In genomic region chr1:16117936-16118335, GRCh38 we compare ENCODE assay signal across 21 cellular contexts. TPM values are rescaled to one million over a fixed set of nuclear protein-coding genes. Genes with fewer than 3 reads are reported as not detected.
A peak's percentile ranks its signal among the peaks of the same experiment; 100 is the strongest.
DNase-seq lines count a peak whose midpoint lies in the region; ATAC-seq and TF ChIP-seq lines count a peak whose summit lies in the region.
"Had no signal": no experiment of that assay in that cellular context is flagged by ENCODE, and none has a peak within 500 bp of the region (broad histone marks: within the 10 kb centered on the region; RNA-seq: fewer than 3 reads in every experiment).

No MANE protein-coding gene starts in this region.

- H3K4me3 ChIP-seq in mesenchymal stem cell (ENCODE audit: insufficient read depth in 1 of 2, low read depth in 1 of 2, low read length in 2 of 2) (no peak overlapping the region), neural progenitor cell (no peak overlapping the region), upper lobe of right lung (no peak overlapping the region)
- H3K4me3 ChIP-seq in CD8-positive, alpha-beta memory T cell (ENCODE audit: low read length), result no peak overlapping the region

- H3K27ac Mint-ChIP-seq in neural progenitor cell, result peak overlapping the region; percentile 50
- peak overlapping the region; percentile 47 for H3K27ac Mint-ChIP-seq in type B pancreatic cell
- peak overlapping the region in 1 of 8 donors; percentile 36 for H3K27ac Mint-ChIP-seq in CD8-positive, alpha-beta memory T cell

- H3K27me3 Mint-ChIP-seq in neural progenitor cell (ENCODE audit: insufficient read depth, low read depth) (peaks cover 21% of the 10 kb centered on the region), type B pancreatic cell (peaks cover 4% of the 10 kb centered on the region)
- H3K27me3 Mint-ChIP-seq in CD8-positive, alpha-beta memory T cell, result peaks cover 5% of the 10 kb centered on the region in 2 donors

- CTCF ChIA-PET in CD8-positive, alpha-beta memory T cell (lab: Charles Lee), result interaction anchor here (1.3 kb wide), 1 partner anchor 44 kb away, joined by 6 read pairs; the partner anchor contains the start of gene FAM131C

- H2BK12ac ChIP-seq in mesenchymal stem cell (ENCODE audit: low read length in 2 of 2), result peak overlapping the region in 1 of 2 experiments; percentile 16

- no peak overlapping the region for H2BK15ac ChIP-seq in mesenchymal stem cell (ENCODE audit: low read depth, poor library complexity, severe bottlenecking)

- no peaks in the 10 kb centered on the region for H3K79me2 ChIP-seq in neural progenitor cell (ENCODE audit: low read depth)

- H3K4me2 ChIP-seq in mesenchymal stem cell (ENCODE audit: low read length, poor library complexity, severe bottlenecking), result no peak overlapping the region
- H3K4me2 ChIP-seq in neural progenitor cell, result peak overlapping the region; percentile 87

- no peak overlapping the region for H3K4ac ChIP-seq in mesenchymal stem cell (ENCODE audit: low read depth in 1 of 2, low read length in 2 of 2)

- H2BK5ac ChIP-seq in mesenchymal stem cell (ENCODE audit: low read depth, low read length, poor library complexity, severe bottlenecking), result no peak overlapping the region

- H3K36me3 Mint-ChIP-seq in neural progenitor cell (no peaks in the 10 kb centered on the region), type B pancreatic cell (peaks cover under 1% of the 10 kb centered on the region)
- H3K36me3 Mint-ChIP-seq in CD8-positive, alpha-beta memory T cell, result no peaks in the 10 kb centered on the region

- H2BK120ac ChIP-seq in mesenchymal stem cell (ENCODE audit: low read depth, low read length), result no peak overlapping the region

- H3K4me1 ChIP-seq in mesenchymal stem cell (ENCODE audit: control insufficient read depth, insufficient read depth, low read depth, low read length), result peaks cover 58% of the 10 kb centered on the region
- H3K4me1 ChIP-seq in neural progenitor cell, result peaks cover 63% of the 10 kb centered on the region
- H3K4me1 ChIP-seq in upper lobe of right lung, result peaks cover 7% of the 10 kb centered on the region
- H3K4me1 ChIP-seq in CD8-positive, alpha-beta memory T cell (ENCODE audit: insufficient read depth, low read length), result peaks cover 13% of the 10 kb centered on the region
- H3K4me1 ChIP-seq: BE2C had no signal

- no peaks in the 10 kb centered on the region for H4K20me1 ChIP-seq in neural progenitor cell (ENCODE audit: low read depth)

- no peak overlapping the region for H2AFZ ChIP-seq in mesenchymal stem cell (ENCODE audit: low read depth, low read length)
- no peak overlapping the region for H2AFZ ChIP-seq in neural progenitor cell (replicated peaks)

- H3K79me1 ChIP-seq in mesenchymal stem cell (replicated peaks; ENCODE audit: low read length, poor library complexity, severe bottlenecking), result no peaks in the 10 kb centered on the region

- H3K9me3 Mint-ChIP-seq in neural progenitor cell (no peaks in the 10 kb centered on the region), type B pancreatic cell (no peaks in the 10 kb centered on the region)
- no peaks in the 10 kb centered on the region for H3K9me3 Mint-ChIP-seq in CD8-positive, alpha-beta memory T cell

- H3K4me1 Mint-ChIP-seq in neural progenitor cell, result peaks cover 74% of the 10 kb centered on the region
- peaks cover 38% of the 10 kb centered on the region for H3K4me1 Mint-ChIP-seq in type B pancreatic cell (ENCODE audit: unreplicated experiment)
- H3K4me1 Mint-ChIP-seq in CD8-positive, alpha-beta memory T cell, result peaks cover 10 to 19% (median 12%) of the 10 kb centered on the region in 3 donors

- peaks cover 0 to 64% of the 10 kb centered on the region in 2 experiments for H3K27me3 ChIP-seq in mesenchymal stem cell (ENCODE audit: control insufficient read depth in 1 of 2, insufficient read depth in 1 of 2, low read length in 2 of 2)
- no peaks in the 10 kb centered on the region for H3K27me3 ChIP-seq in neural progenitor cell
- H3K27me3 ChIP-seq in upper lobe of right lung, result no peaks in the 10 kb centered on the region
- H3K27me3 ChIP-seq in CD8-positive, alpha-beta memory T cell (ENCODE audit: insufficient read depth, low read length, poor library complexity, severe bottlenecking), result no peaks in the 10 kb centered on the region
- H3K27me3 ChIP-seq: BE2C had no signal

- no peaks in the 10 kb centered on the region for H3K9me3 ChIP-seq in mesenchymal stem cell (ENCODE audit: control insufficient read depth, low read length)
- no peaks in the 10 kb centered on the region for H3K9me3 ChIP-seq in neural progenitor cell (ENCODE audit: low read depth)
- no peaks in the 10 kb centered on the region for H3K9me3 ChIP-seq in upper lobe of right lung
- H3K9me3 ChIP-seq in CD8-positive, alpha-beta memory T cell (ENCODE audit: low read length), result no peaks in the 10 kb centered on the region
- H3K9me3 ChIP-seq: BE2C had no signal

- H3K18ac ChIP-seq in mesenchymal stem cell (ENCODE audit: low read depth in 1 of 2, low read length in 2 of 2), result no peak overlapping the region

- 95% methylated on average over 7 of the region's 8 CpGs for WGBS in mesenchymal stem cell

- H4K91ac ChIP-seq in mesenchymal stem cell (ENCODE audit: low read length), result no peak overlapping the region

- H3K14ac ChIP-seq in mesenchymal stem cell (ENCODE audit: low read length in 2 of 2), result no peak overlapping the region

- H3K27ac ChIP-seq in mesenchymal stem cell (ENCODE audit: low read length, poor library complexity, severe bottlenecking), result no peak overlapping the region
- H3K27ac ChIP-seq in neural progenitor cell, result no peak overlapping the region
- H3K27ac ChIP-seq in upper lobe of right lung, result no peak overlapping the region
- H3K27ac ChIP-seq in CD8-positive, alpha-beta memory T cell (ENCODE audit: low read depth, low read length), result no peak overlapping the region
- H3K27ac ChIP-seq: RWPE1 had no signal

- TF ChIP-seq CTCF in neural progenitor cell (IDR thresholded peaks at IDR 0.05) (no peak), type B pancreatic cell (conservative IDR thresholded peaks at IDR 0.05) (no peak), upper lobe of right lung (IDR thresholded peaks at IDR 0.05) (no peak)

- no peak for ATAC-seq in upper lobe of right lung
- ATAC-seq: Panc1 had no signal

- H3K9ac ChIP-seq in mesenchymal stem cell (ENCODE audit: low read length) (no peak overlapping the region), neural progenitor cell (no peak overlapping the region)

- H3K4me3 Mint-ChIP-seq in neural progenitor cell (peak overlapping the region; percentile 53), type B pancreatic cell (no peak overlapping the region)
- H3K4me3 Mint-ChIP-seq in CD8-positive, alpha-beta memory T cell, result no peak overlapping the region

- H3K36me3 ChIP-seq in mesenchymal stem cell (ENCODE audit: control insufficient read depth in 1 of 2, insufficient read depth in 2 of 2, low read depth in 1 of 2, low read length in 2 of 2) (peaks cover 0 to 12% of the 10 kb centered on the region in 2 experiments), neural progenitor cell (no peaks in the 10 kb centered on the region), upper lobe of right lung (no peaks in the 10 kb centered on the region)
- no peaks in the 10 kb centered on the region for H3K36me3 ChIP-seq in CD8-positive, alpha-beta memory T cell (ENCODE audit: insufficient read depth, low read length)
- H3K36me3 ChIP-seq: BE2C had no signal

- intact Hi-C loops in upper lobe of right lung (cut with DNase I), result no loop called here

- DNase-seq in astrocyte of the hippocampus (ENCODE audit: low read depth, low spot score), result peak; percentile 3
- DNase-seq in mesenchymal stem cell, result no peak
- no peak for DNase-seq in neural progenitor cell (ENCODE audit: low spot score)
- no peak for DNase-seq in type B pancreatic cell (ENCODE audit: extremely low spot score, unreplicated experiment)
- no peak for DNase-seq in HK-2 (ENCODE audit: unreplicated experiment)
- no peak for DNase-seq in upper lobe of right lung
- DNase-seq in CD8-positive, alpha-beta memory T cell, result no peak
- DNase-seq: BE2C, DMS153, DND-41, Karpas-422, NCI-H1092 treated with DMSO at 0.1 percent for 48 hours, NCI-H146, NCI-H2029, NCI-H446, NCI-H524 treated with DMSO at 0.1 percent for 48 hours, NCI-H774, SHP77 had no signal

- peak overlapping the region; percentile 23 for H2AK5ac ChIP-seq in mesenchymal stem cell (ENCODE audit: low read length, severe bottlenecking)

- H3K23ac ChIP-seq in mesenchymal stem cell (ENCODE audit: low read length in 2 of 2), result no peak overlapping the region

- H3F3A ChIP-seq in neural progenitor cell (ENCODE audit: low read depth), result peaks cover 41% of the 10 kb centered on the region

- POLR2A ChIA-PET in CD8-positive, alpha-beta memory T cell (lab: Charles Lee), result no interaction called here

- H4K8ac ChIP-seq in mesenchymal stem cell (ENCODE audit: low read length), result no peak overlapping the region

RNA-seq across cellular contexts. Expression of gene EPHA2, which starts 37.9 kb away (rescaled TPM):
- 31.9 TPM for polyA plus RNA-seq in mesenchymal stem cell (2013, experiment 1 of 2)
- polyA plus RNA-seq in mesenchymal stem cell (2013, experiment 2 of 2), result 31.0 TPM
- 14.9 and 40.9 TPM in 2 replicates for total RNA-seq in neural progenitor cell (ENCODE audit: low replicate concordance)
- total RNA-seq in type B pancreatic cell (ENCODE audit: low replicate concordance), result 40.3 and 77.9 TPM in 2 replicates
- 44.8 TPM for total RNA-seq in upper lobe of right lung
- total RNA-seq in CD8-positive, alpha-beta memory T cell, result not detected
- polyA plus RNA-seq in CD8-positive, alpha-beta memory T cell, result not detected

RNA-seq across cellular contexts. Expression of gene FAM131C, which starts 44.5 kb away (rescaled TPM):
- polyA plus RNA-seq in mesenchymal stem cell (2013, experiment 1 of 2), result 0.37 TPM
- 0.44 TPM for polyA plus RNA-seq in mesenchymal stem cell (2013, experiment 2 of 2)
- total RNA-seq in neural progenitor cell (ENCODE audit: low replicate concordance) (0.13 and 2.6 TPM in 2 replicates), type B pancreatic cell (ENCODE audit: low replicate concordance) (1.4 and 3.1 TPM in 2 replicates), upper lobe of right lung (not detected)
- under 1 TPM; 0.62 to 0.66 TPM for total RNA-seq in CD8-positive, alpha-beta memory T cell
- polyA plus RNA-seq in CD8-positive, alpha-beta memory T cell, result not detected
- total RNA-seq: HepG2 had no signal

Comparison
In these comparisons a context has a peak if more than half of its experiments do, and no peak if none do; other contexts are left out.
1. RNA of gene EPHA2, which starts 37.9 kb away (total RNA-seq): 44.8 TPM in upper lobe of right lung (single experiment), 40.3 to 77.9 TPM in type B pancreatic cell and 14.9 to 40.9 TPM in neural progenitor cell; not detected in CD8-positive, alpha-beta memory T cell; every median in the first group is over 10 times any median in the second.